9 cellular contexts compared by ENCODE assay signal in genomic region chr5:140565780-140566095, GRCh38. TPM values are rescaled to one million over a fixed set of nuclear protein-coding genes. Genes with fewer than 3 reads are reported as not detected.
A peak's percentile ranks its signal among the peaks of the same experiment; 100 is the strongest.
DNase-seq lines count a peak whose midpoint lies in the region; ATAC-seq and TF ChIP-seq lines count a peak whose summit lies in the region.
"Had no signal": no experiment of that assay in that cellular context is flagged by ENCODE, and none has a peak within 500 bp of the region (broad histone marks: within the 10 kb centered on the region; RNA-seq: fewer than 3 reads in every experiment).

No MANE protein-coding gene starts in this region.

- intact Hi-C loops in activated CD4-positive, alpha-beta T cell treated with anti-CD3 and anti-CD28 coated beads, Interleukin-2, amount 10 ng/mL, durations not matched to agents 24 days and 14 days (cut with micrococcal nuclease), result loop anchor here (2.0 kb wide), 1 partner anchor 135 kb away; the partner anchor contains the start of gene ZMAT2
- intact Hi-C loops in activated CD8-positive, alpha-beta T cell treated with anti-CD3 and anti-CD28 coated beads for 36 hours (cut with micrococcal nuclease), result loop anchor here (10.0 kb wide), 1 partner anchor 139 kb away; the partner anchor contains the start of gene ZMAT2
- intact Hi-C loops in right cardiac atrium (cut with DNase I) (loop anchor here in 3 of 4 donors (5.0 to 10.0 kb wide), 2 partner anchors 67 to 69 kb away; partner anchors contain the start of genes CD14 (in 3 of the 3) and TMCO6 (in 1 of the 3)), sigmoid colon (cut with DNase I) (loop anchor here (2.0 kb wide), 1 partner anchor 73 kb away; the partner anchor contains the start of gene TMCO6)

- peak overlapping the region; percentile 93 for H3K4me3 Mint-ChIP-seq in activated CD4-positive, alpha-beta T cell treated with anti-CD3 and anti-CD28 coated beads, Interleukin-2, amount 10 ng/mL, durations not matched to agents 24 days and 14 days
- peak overlapping the region; percentile 88 for H3K4me3 Mint-ChIP-seq in activated CD8-positive, alpha-beta T cell treated with anti-CD3 and anti-CD28 coated beads for 36 hours
- peak overlapping the region; percentile 91 to 98 for H3K4me3 Mint-ChIP-seq in stimulated activated naive CD8-positive, alpha-beta T cell treated with anti-CD3 and anti-CD28 coated beads, Interleukin-15, amount 100 ng/mL, for 72 hours

- H3K4me3 ChIP-seq in right cardiac atrium (ENCODE audit: low read length) (peak overlapping the region; percentile 58), sigmoid colon (peak overlapping the region in 1 of 4 donors; percentile 73)

- H3K27ac ChIP-seq in right cardiac atrium (ENCODE audit: low read length) (no peak overlapping the region), sigmoid colon (peak overlapping the region in 2 of 4 donors; percentile 96 to 97)

- peaks cover 5 to 46% (median 18%) of the 10 kb centered on the region in 4 donors for H3K36me3 ChIP-seq in sigmoid colon

- peaks cover 16% of the 10 kb centered on the region for H3K4me1 ChIP-seq in right cardiac atrium (ENCODE audit: control insufficient read depth, insufficient read depth, low read length)
- H3K4me1 ChIP-seq in sigmoid colon, result peaks cover 0 to 62% (median 48%) of the 10 kb centered on the region in 4 donors

- POLR2A ChIA-PET in activated CD8-positive, alpha-beta T cell treated with anti-CD3 and anti-CD28 coated beads for 36 hours (lab: Charles Lee), result interaction anchor here (0.8 to 5.9 kb wide), 6 partner anchors 18 to 125 kb away, joined by 3 to 38 read pairs (median 4); partner anchors contain the start of genes EIF4EBP3, HARS1, HARS2 and IK

- 80% methylated on average over 4 of the region's 4 CpGs for WGBS in right cardiac atrium
- WGBS in sigmoid colon, 2 donors, result 81 to 82% methylated on average over 4 of the region's 4 CpGs

- peaks cover 56% of the 10 kb centered on the region for H3K4me1 Mint-ChIP-seq in activated CD4-positive, alpha-beta T cell treated with anti-CD3 and anti-CD28 coated beads, Interleukin-2, amount 10 ng/mL, durations not matched to agents 24 days and 14 days
- H3K4me1 Mint-ChIP-seq in activated CD8-positive, alpha-beta T cell treated with anti-CD3 and anti-CD28 coated beads for 36 hours (ENCODE audit: low read depth), result peaks cover 58% of the 10 kb centered on the region
- peaks cover 72% of the 10 kb centered on the region for H3K4me1 Mint-ChIP-seq in stimulated activated naive CD8-positive, alpha-beta T cell treated with anti-CD3 and anti-CD28 coated beads, Interleukin-15, amount 100 ng/mL, for 72 hours

- ATAC-seq in activated CD8-positive, alpha-beta T cell treated with anti-CD3 and anti-CD28 coated beads for 36 hours, result no peak
- ATAC-seq in right cardiac atrium, result no peak
- ATAC-seq in stimulated activated naive CD8-positive, alpha-beta T cell treated with anti-CD3 and anti-CD28 coated beads, Interleukin-15, amount 100 ng/mL, for 72 hours, result no peak

- H3K9me3 ChIP-seq in right cardiac atrium (ENCODE audit: control insufficient read depth, low read length), result no peaks in the 10 kb centered on the region
- H3K9me3 ChIP-seq in sigmoid colon, result no peaks in the 10 kb centered on the region

- peaks cover 35% of the 10 kb centered on the region for H3K36me3 Mint-ChIP-seq in activated CD4-positive, alpha-beta T cell treated with anti-CD3 and anti-CD28 coated beads, Interleukin-2, amount 10 ng/mL, durations not matched to agents 24 days and 14 days (ENCODE audit: low read depth)
- H3K36me3 Mint-ChIP-seq in activated CD8-positive, alpha-beta T cell treated with anti-CD3 and anti-CD28 coated beads for 36 hours (ENCODE audit: low read depth), result peaks cover 32% of the 10 kb centered on the region

- no peaks in the 10 kb centered on the region for H3K27me3 Mint-ChIP-seq in activated CD4-positive, alpha-beta T cell treated with anti-CD3 and anti-CD28 coated beads, Interleukin-2, amount 10 ng/mL, durations not matched to agents 24 days and 14 days
- no peaks in the 10 kb centered on the region for H3K27me3 Mint-ChIP-seq in activated CD8-positive, alpha-beta T cell treated with anti-CD3 and anti-CD28 coated beads for 36 hours
- no peaks in the 10 kb centered on the region for H3K27me3 Mint-ChIP-seq in stimulated activated naive CD8-positive, alpha-beta T cell treated with anti-CD3 and anti-CD28 coated beads, Interleukin-15, amount 100 ng/mL, for 72 hours

- CTCF ChIA-PET in activated CD8-positive, alpha-beta T cell treated with anti-CD3 and anti-CD28 coated beads for 36 hours (lab: Charles Lee), result interaction anchor here (1.0 to 2.6 kb wide), 4 partner anchors 18 to 193 kb away, joined by 3 to 12 read pairs (median 6); partner anchors contain the start of gene EIF4EBP3

- TF ChIP-seq EP300 in sigmoid colon (IDR thresholded peaks at IDR 0.05), result no peak

- peak; percentile 60 for DNase-seq in activated CD4-positive, alpha-beta T cell treated with anti-CD3 and anti-CD28 coated beads, Interleukin-2, amount 10 ng/mL, durations not matched to agents 24 days and 14 days
- DNase-seq in activated CD4-positive, alpha-beta T cell treated with anti-CD3 and anti-CD28 coated beads, Interleukin-2, amount 50 U/mL, for 4 hours, result no peak
- no peak for DNase-seq in activated CD8-positive, alpha-beta T cell treated with anti-CD3 and anti-CD28 coated beads for 36 hours
- no peak for DNase-seq in right cardiac atrium
- DNase-seq in stimulated activated naive CD8-positive, alpha-beta T cell treated with anti-CD3 and anti-CD28 coated beads, Interleukin-15, amount 100 ng/mL, for 72 hours, result no peak
- DNase-seq in DMS79 treated with DMSO at 0.1 percent for 48 hours (lab: John Stamatoyannopoulos, UW), result no peak
- DNase-seq in sigmoid colon, result no peak
- DNase-seq in NCI-H524 (lab: John Stamatoyannopoulos, UW), result no peak
- DNase-seq: kidney glomerular epithelial cell had no signal

- H3K27ac Mint-ChIP-seq in activated CD4-positive, alpha-beta T cell treated with anti-CD3 and anti-CD28 coated beads, Interleukin-2, amount 10 ng/mL, durations not matched to agents 24 days and 14 days, result peak overlapping the region; percentile 95
- peak overlapping the region; percentile 89 for H3K27ac Mint-ChIP-seq in activated CD8-positive, alpha-beta T cell treated with anti-CD3 and anti-CD28 coated beads for 36 hours
- H3K27ac Mint-ChIP-seq in stimulated activated naive CD8-positive, alpha-beta T cell treated with anti-CD3 and anti-CD28 coated beads, Interleukin-15, amount 100 ng/mL, for 72 hours, result peak overlapping the region; percentile 96 to 99

- no peaks in the 10 kb centered on the region for H3K9me3 Mint-ChIP-seq in activated CD4-positive, alpha-beta T cell treated with anti-CD3 and anti-CD28 coated beads, Interleukin-2, amount 10 ng/mL, durations not matched to agents 24 days and 14 days
- H3K9me3 Mint-ChIP-seq in activated CD8-positive, alpha-beta T cell treated with anti-CD3 and anti-CD28 coated beads for 36 hours, result no peaks in the 10 kb centered on the region
- H3K9me3 Mint-ChIP-seq in stimulated activated naive CD8-positive, alpha-beta T cell treated with anti-CD3 and anti-CD28 coated beads, Interleukin-15, amount 100 ng/mL, for 72 hours, result no peaks in the 10 kb centered on the region

- no peak for TF ChIP-seq POLR2A in sigmoid colon (IDR thresholded peaks at IDR 0.05)

- TF ChIP-seq CTCF in activated CD8-positive, alpha-beta T cell treated with anti-CD3 and anti-CD28 coated beads for 36 hours (IDR thresholded peaks at IDR 0.05), result no peak
- TF ChIP-seq CTCF in sigmoid colon (IDR thresholded peaks at IDR 0.05), result no peak

- H3K27me3 ChIP-seq in right cardiac atrium (ENCODE audit: control insufficient read depth, insufficient read depth) (no peaks in the 10 kb centered on the region), sigmoid colon (no peaks in the 10 kb centered on the region)

RNA-seq across cellular contexts. Expression of gene SLC35A4, which starts 1.1 kb away (rescaled TPM):
- 105 and 106 TPM in 2 replicates for total RNA-seq in activated CD4-positive, alpha-beta T cell treated with anti-CD3 and anti-CD28 coated beads, Interleukin-2, amount 10 ng/mL, durations not matched to agents 24 days and 14 days
- 10 to 100 TPM; 72.9 to 73.6 TPM for total RNA-seq in activated CD8-positive, alpha-beta T cell treated with anti-CD3 and anti-CD28 coated beads for 36 hours
- total RNA-seq in right cardiac atrium (10 to 100 TPM; 58.2 to 77.3 (median 71.0) TPM), sigmoid colon (10 to 100 TPM; 14.2 to 19.7 (median 17.9) TPM)
- polyA plus RNA-seq in right cardiac atrium (44.6 TPM), sigmoid colon (100 to 1,000 TPM in 1 of 3 donors, 10 to 100 TPM in 2; 60.1 to 101 (median 65.9) TPM)

RNA-seq across cellular contexts. Expression of gene APBB3, which starts 1.3 kb away (rescaled TPM):
- total RNA-seq in activated CD4-positive, alpha-beta T cell treated with anti-CD3 and anti-CD28 coated beads, Interleukin-2, amount 10 ng/mL, durations not matched to agents 24 days and 14 days, result 16.5 and 17.8 TPM in 2 replicates
- total RNA-seq in activated CD8-positive, alpha-beta T cell treated with anti-CD3 and anti-CD28 coated beads for 36 hours, result 10 to 100 TPM; 24.9 TPM
- total RNA-seq in right cardiac atrium (10 to 100 TPM; 13.2 to 19.2 (median 16.0) TPM), sigmoid colon (10 to 100 TPM; 13.5 to 25.9 (median 19.3) TPM)
- polyA plus RNA-seq in right cardiac atrium (16.7 TPM), sigmoid colon (10 to 100 TPM in 1 of 3 donors, 1 to 10 TPM in 2; 4.2 to 27.9 (median 4.4) TPM)

RNA-seq across cellular contexts. Expression of gene SRA1, which starts 8.5 kb away (rescaled TPM):
- 53.8 and 54.9 TPM in 2 replicates for total RNA-seq in activated CD4-positive, alpha-beta T cell treated with anti-CD3 and anti-CD28 coated beads, Interleukin-2, amount 10 ng/mL, durations not matched to agents 24 days and 14 days
- total RNA-seq in activated CD8-positive, alpha-beta T cell treated with anti-CD3 and anti-CD28 coated beads for 36 hours, result 10 to 100 TPM; 47.8 to 49.5 TPM
- total RNA-seq in right cardiac atrium (10 to 100 TPM; 25.9 to 32.7 (median 28.2) TPM), sigmoid colon (10 to 100 TPM; 17.8 to 30.5 (median 21.1) TPM)
- polyA plus RNA-seq in right cardiac atrium (31.1 TPM), sigmoid colon (10 to 100 TPM; 32.7 to 48.3 (median 35.4) TPM)

RNA-seq across cellular contexts. Expression of gene EIF4EBP3, which starts 18.3 kb away (rescaled TPM):
- 13.8 and 13.9 TPM in 2 replicates for total RNA-seq in activated CD4-positive, alpha-beta T cell treated with anti-CD3 and anti-CD28 coated beads, Interleukin-2, amount 10 ng/mL, durations not matched to agents 24 days and 14 days
- total RNA-seq in activated CD8-positive, alpha-beta T cell treated with anti-CD3 and anti-CD28 coated beads for 36 hours, result 10 to 100 TPM; 19.6 to 20.3 TPM
- 10 to 100 TPM; 11.2 to 24.0 (median 13.2) TPM for total RNA-seq in right cardiac atrium
- 24.6 TPM for polyA plus RNA-seq in right cardiac atrium
- 10 to 100 TPM in 2 of 4 donors, 1 to 10 TPM in 2; 6.5 to 21.0 (median 12.1) TPM for total RNA-seq in sigmoid colon
- polyA plus RNA-seq in sigmoid colon, result 10 to 100 TPM; 37.2 to 60.7 (median 53.9) TPM
